In genomic region chr17:17824119-17824779, GRCh38 we compare ENCODE assay signal across 8 cellular contexts. TPM values are rescaled to one million over a fixed set of nuclear protein-coding genes. Genes with fewer than 3 reads are reported as not detected.
DNase-seq lines count a peak whose midpoint lies in the region; ATAC-seq, FAIRE-seq and TF ChIP-seq lines count a peak whose summit lies in the region.

No MANE protein-coding gene starts in this region.

- H3K27me3 ChIP-seq in KMS-11 (ENCODE audit: insufficient read depth, low read depth) (no peaks in the 10 kb centered on the region), GM12878 (replicated peaks in 1 of 2; ENCODE audit: control insufficient read depth in 2 of 2, insufficient read depth in 2 of 2, low read length in 1 of 2) (no peaks in the 10 kb centered on the region), lower lobe of right lung (ENCODE audit: low read depth) (no peaks in the 10 kb centered on the region), tibial nerve (no peaks in the 10 kb centered on the region)

- POLR2A ChIA-PET in GM12878 (lab: Charles Lee): interaction anchor here (0.6 to 10.9 kb wide), 2 partner anchors 11 to 206 kb away, joined by 4 to 163 read pairs; partner anchors contain the start of gene SREBF1

- no peak overlapping the region for H3K4me3 ChIP-seq in KMS-11 (IDR thresholded peaks at IDR 0.05; ENCODE audit: insufficient read depth, low read depth, low read length)
- H3K4me3 ChIP-seq in GM12878: peak overlapping the region; percentile 38
- H3K4me3 ChIP-seq in lower lobe of right lung: peak overlapping the region; percentile 58
- H3K4me3 ChIP-seq in tibial nerve: peak overlapping the region; percentile 24 to 78 (median 54)

- CTCF ChIA-PET in GM12878 (lab: Yijun Ruan, JAX): no interaction called here

- intact Hi-C loops in GM12878 (cut with micrococcal nuclease; ENCODE audit: unreplicated experiment) (loop anchor here (5.0 kb wide), 1 partner anchor 213 kb away; the partner anchor contains the start of genes ATPAF2 and GID4), lower lobe of right lung (cut with DNase I) (no loop called here)

- H3K79me2 ChIP-seq in KMS-11 (ENCODE audit: insufficient read depth, low read depth) (peaks cover 55% of the 10 kb centered on the region), GM12878 (ENCODE audit: control insufficient read depth, insufficient read depth, low read length) (no peaks in the 10 kb centered on the region; the same call in 1 of the 2 replicates)

- DNase-seq in activated T-cell treated with anti-CD3 and anti-CD28 coated beads, Interleukin-2, amount 50 U/mL, for 1 hour: peak; percentile 54
- DNase-seq in activated T-cell treated with anti-CD3 and anti-CD28 coated beads for 4 hours (no peak), GM12878 (ENCODE audit: low read depth, low spot score) (no peak), lower lobe of right lung (no peak), tibial nerve (ENCODE audit: low spot score in 2 of 2) (no peak)
- no peak for DNase-seq in effector CD8-positive, alpha-beta T cell (lab: John Stamatoyannopoulos, UW)

- H3K4me2 ChIP-seq in KMS-11 (peak overlapping the region; percentile 63), GM12878 (ENCODE audit: control insufficient read depth, insufficient read depth) (peak overlapping the region; percentile 95)

- no TSS peak for BruUV-seq in GM12878 (replicated peaks; lab: Mats Ljungman, UMichigan)

- peak overlapping the region; percentile 56; the same call in 1 of the 2 replicates for H3K9ac ChIP-seq in KMS-11
- peak overlapping the region; percentile 61 for H3K9ac ChIP-seq in GM12878 (ENCODE audit: control insufficient read depth, insufficient read depth, low read length)

- H3K9me3 ChIP-seq in GM12878 (replicated peaks; ENCODE audit: control insufficient read depth, insufficient read depth, low read length) (no peaks in the 10 kb centered on the region), lower lobe of right lung (no peaks in the 10 kb centered on the region), tibial nerve (no peaks in the 10 kb centered on the region)

- ATAC-seq in GM12878 (peak; percentile 39), lower lobe of right lung (peak in 1 of 2 donors; percentile 6), HG02938 (IDR thresholded peaks at IDR 0.05; ENCODE audit: unreplicated experiment) (no peak)

- no peaks in the 10 kb centered on the region for H4K20me1 ChIP-seq in KMS-11 (ENCODE audit: insufficient read depth)
- H4K20me1 ChIP-seq in GM12878 (ENCODE audit: control insufficient read depth, insufficient read depth): no peaks in the 10 kb centered on the region; the same call in 1 of the 2 replicates

- RAD21 ChIA-PET in GM12878 (lab: Charles Lee; ENCODE audit: unreplicated experiment): interaction anchor here (0.6 to 9.0 kb wide), 3 partner anchors 12 to 142 kb away, joined by 3 to 105 read pairs (median 4); partner anchors contain the start of gene SREBF1

- SMC1A ChIA-PET in GM12878 (lab: Charles Lee; ENCODE audit: uncharacterized antibody, unreplicated experiment): interaction anchor here (1.5 to 1.8 kb wide), 2 partner anchors 9 to 12 kb away, joined by 4 to 5 read pairs; no protein-coding TSS in a partner anchor

- no peak for TF ChIP-seq CTCF in KMS-11 (conservative IDR thresholded peaks at IDR 0.05; ENCODE audit: low read depth, low read length)
- TF ChIP-seq CTCF in GM12878 (IDR thresholded peaks at IDR 0.05 in 2 of 3, conservative IDR thresholded peaks at IDR 0.05 in 1 of 3; ENCODE audit: control insufficient read depth in 2 of 3, extremely low read depth in 1 of 3, insufficient read depth in 1 of 3, low read depth in 3 of 3, low read length in 3 of 3): no peak
- no peak for TF ChIP-seq CTCF in lower lobe of right lung (IDR thresholded peaks at IDR 0.05)
- TF ChIP-seq CTCF in tibial nerve (IDR thresholded peaks at IDR 0.05): no peak

- H3K36me3 ChIP-seq in KMS-11 (ENCODE audit: insufficient read depth) (no peaks in the 10 kb centered on the region), GM12878 (ENCODE audit: control insufficient read depth in 2 of 2, insufficient read depth in 2 of 2, low read length in 1 of 2) (no peaks in the 10 kb centered on the region; a peak in 1 of 4 replicates), lower lobe of right lung (peaks cover 8% of the 10 kb centered on the region), tibial nerve (peaks cover 0 to 22% (median 2%) of the 10 kb centered on the region in 3 donors)

- TF ChIP-seq POLR2A in GM12878 (IDR thresholded peaks at IDR 0.05; ENCODE audit: low read depth, low read length) (peak; percentile 47; the same call in 1 of the 2 replicates), tibial nerve (IDR thresholded peaks at IDR 0.05) (peak in 1 of 2 donors; percentile 9)

- TF ChIP-seq EP300 in GM12878 (IDR thresholded peaks at IDR 0.05; ENCODE audit: borderline replicate concordance in 1 of 2, control insufficient read depth in 1 of 2, low read depth in 2 of 2, low read length in 2 of 2) (no peak), tibial nerve (IDR thresholded peaks at IDR 0.05) (peak in 1 of 2 donors; percentile 8)

- TF ChIP-seq RAD21 in GM12878 (IDR thresholded peaks at IDR 0.05; ENCODE audit: insufficient read depth, low read depth, low read length): no peak

- FAIRE-seq in GM12878 (lab: Jason Lieb, UNC): no peak

- H3K27ac ChIP-seq in KMS-11 (peak overlapping the region; percentile 90), GM12878 (ENCODE audit: control insufficient read depth, insufficient read depth) (peak overlapping the region; percentile 82), lower lobe of right lung (peak overlapping the region; percentile 81), tibial nerve (peak overlapping the region; percentile 72 to 91 (median 81))

- WGBS in GM12878 (ENCODE audit: insufficient coverage, insufficient replicate concordance, low lambda C conversion rate, missing lambda C conversion rate): 22% methylated on average over 11 of the region's 11 CpGs
- 13% methylated on average over 8 to 11 of the region's 11 CpGs for WGBS in tibial nerve, 2 donors

- peaks cover 82% of the 10 kb centered on the region for H3K4me1 ChIP-seq in KMS-11 (ENCODE audit: low read depth, poor library complexity, severe bottlenecking)
- peaks cover 47% of the 10 kb centered on the region for H3K4me1 ChIP-seq in GM12878 (ENCODE audit: control insufficient read depth, insufficient read depth, low read length)
- peaks cover 73% of the 10 kb centered on the region for H3K4me1 ChIP-seq in lower lobe of right lung
- peaks cover 0 to 92% (median 62%) of the 10 kb centered on the region in 4 donors for H3K4me1 ChIP-seq in tibial nerve

- H2AFZ ChIP-seq in KMS-11 (ENCODE audit: low read depth): peak overlapping the region; percentile 36; the same call in 1 of the 2 replicates
- H2AFZ ChIP-seq in GM12878 (ENCODE audit: control insufficient read depth, low read depth, low read length): peak overlapping the region; percentile 71

- in situ Hi-C loops in GM12878 (cut with MboI): no loop called here

TF ChIP-seq in GM12878, 131 proteins besides CTCF, POLR2A, EP300 and RAD21 (continues in another document):
- TF ChIP-seq, protein P1, sequence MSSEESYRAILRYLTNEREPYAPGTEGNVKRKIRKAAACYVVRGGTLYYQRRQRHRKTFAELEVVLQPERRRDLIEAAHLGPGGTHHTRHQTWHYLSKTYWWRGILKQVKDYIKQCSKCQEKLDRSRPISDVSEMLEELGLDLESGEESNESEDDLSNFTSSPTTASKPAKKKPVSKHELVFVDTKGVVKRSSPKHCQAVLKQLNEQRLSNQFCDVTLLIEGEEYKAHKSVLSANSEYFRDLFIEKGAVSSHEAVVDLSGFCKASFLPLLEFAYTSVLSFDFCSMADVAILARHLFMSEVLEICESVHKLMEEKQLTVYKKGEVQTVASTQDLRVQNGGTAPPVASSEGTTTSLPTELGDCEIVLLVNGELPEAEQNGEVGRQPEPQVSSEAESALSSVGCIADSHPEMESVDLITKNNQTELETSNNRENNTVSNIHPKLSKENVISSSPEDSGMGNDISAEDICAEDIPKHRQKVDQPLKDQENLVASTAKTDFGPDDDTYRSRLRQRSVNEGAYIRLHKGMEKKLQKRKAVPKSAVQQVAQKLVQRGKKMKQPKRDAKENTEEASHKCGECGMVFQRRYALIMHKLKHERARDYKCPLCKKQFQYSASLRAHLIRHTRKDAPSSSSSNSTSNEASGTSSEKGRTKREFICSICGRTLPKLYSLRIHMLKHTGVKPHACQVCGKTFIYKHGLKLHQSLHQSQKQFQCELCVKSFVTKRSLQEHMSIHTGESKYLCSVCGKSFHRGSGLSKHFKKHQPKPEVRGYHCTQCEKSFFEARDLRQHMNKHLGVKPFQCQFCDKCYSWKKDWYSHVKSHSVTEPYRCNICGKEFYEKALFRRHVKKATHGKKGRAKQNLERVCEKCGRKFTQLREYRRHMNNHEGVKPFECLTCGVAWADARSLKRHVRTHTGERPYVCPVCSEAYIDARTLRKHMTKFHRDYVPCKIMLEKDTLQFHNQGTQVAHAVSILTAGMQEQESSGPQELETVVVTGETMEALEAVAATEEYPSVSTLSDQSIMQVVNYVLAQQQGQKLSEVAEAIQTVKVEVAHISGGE (CRISPR knock-in tag; IDR thresholded peaks at IDR 0.05): no peak
- TF ChIP-seq ETV6 (conservative IDR thresholded peaks at IDR 0.05 in 1 of 2, IDR thresholded peaks at IDR 0.05 in 1 of 2; ENCODE audit: borderline replicate concordance in 1 of 2, low read depth in 1 of 2) (0 out of 4 replicates have a peak, but pooled peaks of 1 of the 2 experiments have one; percentile 36), EZH2 (IDR thresholded peaks at IDR 0.05; ENCODE audit: borderline replicate concordance, control insufficient read depth, low read depth, low read length) (no peak), MTA2 (IDR thresholded peaks at IDR 0.05; ENCODE audit: low read depth) (peak; percentile 65; the same call in 1 of the 2 replicates), NR2F1 (conservative IDR thresholded peaks at IDR 0.05) (no peak; the same call in 1 of the 2 replicates)

RNA-seq across cellular contexts. Expression of gene SREBF1, which starts 12.5 kb away (rescaled TPM):
- 96.1 and 107 TPM in 2 replicates for total RNA-seq in GM12878 (2013; cell fraction: nucleolus; rRNA removed)
- total RNA-seq in GM12878 (2014; rRNA removed): 34.3 and 40.7 TPM in 2 replicates
- 22.0 and 24.7 TPM in 2 replicates for total RNA-seq in GM12878 (2014; rRNA removed; fragmentation: Illumina TruSeq; extraction: Trizol)
- 84.6 and 86.3 TPM in 2 replicates for total RNA-seq in GM12878 (2021)
- 8.9 TPM for polyA plus RNA-seq in GM12878 (2011; ENCODE audit: low read depth)
- 10.7 and 18.8 TPM in 2 replicates for polyA plus RNA-seq in GM12878 (2011; rRNA removed)
- polyA plus RNA-seq in GM12878 (2011; cell fraction: cytosol; rRNA removed): 16.3 and 28.3 TPM in 2 replicates
- 213 and 265 TPM in 2 replicates for polyA plus RNA-seq in GM12878 (2011; cell fraction: nucleus; rRNA removed)
- polyA plus RNA-seq in GM12878 (2012): 24.9 and 31.5 TPM in 2 replicates
- polyA plus RNA-seq in GM12878 (2014; fragmentation: Illumina TruSeq; extraction: Trizol): 3.8 and 37.5 TPM in 2 replicates
- 1 to 10 TPM; 1.4 to 5.1 TPM for polyA plus RNA-seq in GM12878 (2014; fragmentation: Nextera tagmentation; extraction: Ambion mirVana)
- polyA plus RNA-seq in GM12878 (2014; rRNA removed): 52.5 and 62.5 TPM in 2 replicates
- polyA plus RNA-seq in GM12878 (2016; fragmentation: Nextera tagmentation; extraction: Ambion mirVana): 10 to 100 TPM; 10.1 to 11.0 TPM
- polyA minus RNA-seq in GM12878 (2011; rRNA and poly(A)+ RNA removed): 21.4 and 37.2 TPM in 2 replicates
- polyA minus RNA-seq in GM12878 (2011; cell fraction: cytosol; rRNA and poly(A)+ RNA removed): 36.1 and 40.1 TPM in 2 replicates
- polyA minus RNA-seq in GM12878 (2011; cell fraction: nucleus; rRNA and poly(A)+ RNA removed): 49.9 and 96.1 TPM in 2 replicates
- 77.2 TPM for total RNA-seq in lower lobe of right lung
- 100 to 1,000 TPM; 115 to 253 (median 191) TPM for total RNA-seq in tibial nerve
